ENCODE assay signal across 8 cellular contexts in the genomic region with DNA sequence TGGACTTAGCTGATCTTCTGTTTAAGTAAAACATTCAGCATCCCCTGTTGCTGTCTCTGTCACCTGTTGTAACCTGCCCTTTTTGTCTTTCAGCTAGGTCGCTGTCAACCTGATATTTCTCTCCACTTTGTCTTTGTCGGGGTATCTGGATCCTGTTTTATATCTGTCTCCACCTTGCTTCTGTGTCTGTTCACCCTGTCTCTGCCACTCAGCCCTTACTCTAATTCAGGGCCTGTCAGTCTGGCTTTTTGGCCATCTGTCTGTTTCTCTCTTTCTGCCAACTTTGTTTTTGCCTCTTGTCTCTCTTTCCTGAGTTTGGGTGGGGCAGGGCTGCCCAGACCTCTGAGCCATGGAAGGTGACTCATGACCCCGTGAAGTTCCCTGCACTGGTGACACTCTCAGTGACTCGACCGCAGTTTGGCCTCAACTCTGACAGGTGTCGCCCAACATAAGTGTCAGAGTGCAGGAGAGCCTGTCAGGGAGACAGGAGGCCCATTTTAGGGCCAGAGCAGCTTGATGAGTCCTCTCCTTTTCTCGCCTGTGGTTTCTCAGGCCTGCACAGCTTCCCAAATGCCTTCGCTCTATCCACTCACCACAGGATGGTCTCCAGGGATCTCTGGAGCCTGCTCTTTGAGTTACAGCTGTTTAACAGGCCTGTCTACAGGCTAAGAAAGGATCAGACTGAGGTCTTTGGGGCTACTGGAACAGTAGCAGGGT. TPM values are rescaled to one million over a fixed set of nuclear protein-coding genes. Genes with fewer than 3 reads are reported as not detected.
DNase-seq lines count a peak whose midpoint lies in the region; ATAC-seq lines count a peak whose summit lies in the region.

No MANE protein-coding gene starts in this region.

- ATAC-seq in GM21526 (IDR thresholded peaks at IDR 0.05; ENCODE audit: low FRiP score, unreplicated experiment): peak; percentile 54

- H3K4me3 Mint-ChIP-seq in dendritic cell treated with granulocyte-macrophage colony-stimulating factor and Interleukin-4, amounts not matched to agents 40 ng/mL and 50 ng/mL, for 4 days: peak overlapping the region; percentile 97

- peaks cover 32% of the 10 kb centered on the region for H3K4me1 Mint-ChIP-seq in dendritic cell treated with granulocyte-macrophage colony-stimulating factor and Interleukin-4, amounts not matched to agents 40 ng/mL and 50 ng/mL, for 4 days (ENCODE audit: low read depth)

- H3K27ac Mint-ChIP-seq in dendritic cell treated with granulocyte-macrophage colony-stimulating factor and Interleukin-4, amounts not matched to agents 40 ng/mL and 50 ng/mL, for 4 days: peak overlapping the region; percentile 96

- intact Hi-C loops in dendritic cell treated with granulocyte-macrophage colony-stimulating factor and Interleukin-4, amounts not matched to agents 40 ng/mL and 50 ng/mL, for 4 days (cut with micrococcal nuclease): no loop called here

- H3K27me3 Mint-ChIP-seq in dendritic cell treated with granulocyte-macrophage colony-stimulating factor and Interleukin-4, amounts not matched to agents 40 ng/mL and 50 ng/mL, for 4 days: peaks cover 8% of the 10 kb centered on the region

- H3K36me3 Mint-ChIP-seq in dendritic cell treated with granulocyte-macrophage colony-stimulating factor and Interleukin-4, amounts not matched to agents 40 ng/mL and 50 ng/mL, for 4 days (ENCODE audit: low read depth): peaks cover 48% of the 10 kb centered on the region

- in situ Hi-C loops in KBM-7 (cut with MboI; ENCODE audit: low pct_unique_long_range_greater_than_20kb, low sequenced_read_pairs): no loop called here

- DNase-seq in DMS79 treated with DMSO at 0.1 percent for 48 hours (lab: John Stamatoyannopoulos, UW): peak; percentile 15
- DNase-seq in KBM-7: peak; percentile 62
- DNase-seq in activated CD4-positive, alpha-beta T cell treated with anti-CD3 and anti-CD28 coated beads for 1 hour: peak; percentile 66
- DNase-seq in mesenteric fat pad (ENCODE audit: low spot score): peak; percentile 88
- peak; percentile 59 to 71 for DNase-seq in stimulated activated CD8-positive, alpha-beta memory T cell treated with anti-CD3 and anti-CD28 coated beads, Interleukin-4, amount 100 ng/mL, for 4 hours (ENCODE audit: low read depth in 2 of 2, low spot score in 1 of 2)
- no peak for DNase-seq in NCI-H146 treated with DMSO at 0.1 percent for 48 hours (lab: John Stamatoyannopoulos, UW; ENCODE audit: unreplicated experiment)

- peaks cover 6% of the 10 kb centered on the region for H3K9me3 Mint-ChIP-seq in dendritic cell treated with granulocyte-macrophage colony-stimulating factor and Interleukin-4, amounts not matched to agents 40 ng/mL and 50 ng/mL, for 4 days

RNA-seq across cellular contexts. Expression of a gene that starts 0.9 kb away (rescaled TPM):
- 20.9 TPM for total RNA-seq in mesenteric fat pad

RNA-seq across cellular contexts. Expression of a gene that starts 54.7 kb away (rescaled TPM):
- total RNA-seq in mesenteric fat pad: 9.4 TPM
